Comparison of ENCODE assay signal across 8 cellular contexts in the genomic region with DNA sequence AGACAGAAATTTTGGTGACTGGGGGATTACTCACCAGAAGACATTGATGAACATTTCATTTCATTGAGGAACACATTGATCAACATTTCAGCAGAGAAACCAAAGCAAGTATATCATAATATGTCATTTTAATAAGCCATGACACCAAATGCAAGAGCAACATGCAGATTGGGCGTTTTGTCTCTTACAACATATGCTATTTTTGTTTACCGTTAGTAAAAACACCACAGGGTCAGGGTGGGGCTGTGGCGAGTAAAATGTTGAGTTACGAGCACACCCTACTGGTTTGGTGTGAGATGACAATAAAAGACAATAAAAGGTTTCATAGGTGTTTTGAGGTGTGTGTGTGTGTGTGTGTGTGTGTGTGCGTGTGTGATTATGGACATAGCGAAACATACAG.
DNase-seq lines count a peak whose midpoint lies in the region; ATAC-seq and TF ChIP-seq lines count a peak whose summit lies in the region.

No MANE protein-coding gene starts in this region.

- H3K9me3 ChIP-seq in breast epithelium: no peaks in the 10 kb centered on the region
- H3K9me3 ChIP-seq in CD8-positive, alpha-beta T cell (ENCODE audit: low read length): no peaks in the 10 kb centered on the region

- H3K4me3 ChIP-seq in breast epithelium (no peak overlapping the region), epithelial cell of esophagus (ENCODE audit: low read length) (no peak overlapping the region)
- H3K4me3 ChIP-seq in CD8-positive, alpha-beta T cell (ENCODE audit: low read depth, low read length): no peak overlapping the region

- TF ChIP-seq CTCF in breast epithelium (IDR thresholded peaks at IDR 0.05) (no peak), epithelial cell of esophagus (IDR thresholded peaks at IDR 0.05; ENCODE audit: insufficient read depth, low read depth, low read length, missing control alignments) (peak; percentile 37), type B pancreatic cell (conservative IDR thresholded peaks at IDR 0.05) (peak; percentile 67)
- no peak for TF ChIP-seq CTCF in CD8-positive, alpha-beta T cell (IDR thresholded peaks at IDR 0.05)

- H3K4me1 Mint-ChIP-seq in type B pancreatic cell (ENCODE audit: unreplicated experiment): peaks cover 4% of the 10 kb centered on the region
- H3K4me1 Mint-ChIP-seq in CD8-positive, alpha-beta T cell (ENCODE audit: low read depth): no peaks in the 10 kb centered on the region

- no peak overlapping the region for H3K27ac Mint-ChIP-seq in type B pancreatic cell
- H3K27ac Mint-ChIP-seq in CD8-positive, alpha-beta T cell: no peak overlapping the region

- H3K4me3 Mint-ChIP-seq in type B pancreatic cell: no peak overlapping the region
- H3K4me3 Mint-ChIP-seq in CD8-positive, alpha-beta T cell: no peak overlapping the region

- H3K27me3 Mint-ChIP-seq in type B pancreatic cell: no peaks in the 10 kb centered on the region
- no peaks in the 10 kb centered on the region for H3K27me3 Mint-ChIP-seq in CD8-positive, alpha-beta T cell (ENCODE audit: low read depth)

- H3K36me3 ChIP-seq in breast epithelium: no peaks in the 10 kb centered on the region
- no peaks in the 10 kb centered on the region for H3K36me3 ChIP-seq in CD8-positive, alpha-beta T cell (ENCODE audit: insufficient read depth, low read length)

- no peak overlapping the region for H3K27ac ChIP-seq in breast epithelium
- no peak overlapping the region for H3K27ac ChIP-seq in CD8-positive, alpha-beta T cell (ENCODE audit: low read depth, low read length)

- POLR2A ChIA-PET in CD8-positive, alpha-beta T cell (lab: Charles Lee): no interaction called here

- H3K36me3 Mint-ChIP-seq in type B pancreatic cell: no peaks in the 10 kb centered on the region
- H3K36me3 Mint-ChIP-seq in CD8-positive, alpha-beta T cell: no peaks in the 10 kb centered on the region

- no peak for TF ChIP-seq POLR2A in breast epithelium (IDR thresholded peaks at IDR 0.05)

- intact Hi-C loops in breast epithelium (cut with DNase I; ENCODE audit: low total_unique reads): no loop called here
- intact Hi-C loops in CD8-positive, alpha-beta T cell (cut with DNase I, micrococcal nuclease): no loop called here

- in situ Hi-C loops in T47D (cut with HindIII; ENCODE audit: low pct_unique_long_range_greater_than_20kb, low sequenced_read_pairs): no loop called here

- H3K4me1 ChIP-seq in breast epithelium: no peaks in the 10 kb centered on the region
- H3K4me1 ChIP-seq in CD8-positive, alpha-beta T cell (ENCODE audit: insufficient read depth, low read length): no peaks in the 10 kb centered on the region

- DNase-seq in T47D (ENCODE audit: low read depth in 1 of 2, low spot score in 1 of 2): peak; percentile 11 to 69
- no peak for DNase-seq in breast epithelium (ENCODE audit: low spot score in 2 of 2)
- peak; percentile 45 for DNase-seq in NCI-H1694 treated with DMSO at 0.1 percent for 48 hours (lab: John Stamatoyannopoulos, UW)
- DNase-seq in epithelial cell of esophagus (ENCODE audit: low read depth): peak; percentile 64
- no peak for DNase-seq in type B pancreatic cell (ENCODE audit: extremely low spot score, unreplicated experiment)
- no peak for DNase-seq in DMS153 (lab: John Stamatoyannopoulos, UW)
- DNase-seq in CD8-positive, alpha-beta T cell: no peak
- DNase-seq in cerebellum (ENCODE audit: low spot score): no peak

- H3K9me3 Mint-ChIP-seq in type B pancreatic cell: no peaks in the 10 kb centered on the region
- H3K9me3 Mint-ChIP-seq in CD8-positive, alpha-beta T cell: no peaks in the 10 kb centered on the region

- CTCF ChIA-PET in CD8-positive, alpha-beta T cell (lab: Charles Lee): no interaction called here

- no peak for ATAC-seq in CD8-positive, alpha-beta T cell

- no peaks in the 10 kb centered on the region for H3K27me3 ChIP-seq in breast epithelium
- H3K27me3 ChIP-seq in CD8-positive, alpha-beta T cell (ENCODE audit: insufficient read depth, low read length): no peaks in the 10 kb centered on the region

Comparison
In these comparisons a context has a peak if more than half of its experiments do, and no peak if none do; other contexts are left out.
1. DNase-seq: peak in T47D (2 of 2), NCI-H1694 treated with DMSO at 0.1 percent for 48 hours (single experiment) and epithelial cell of esophagus (single experiment); none in breast epithelium (0 of 2), type B pancreatic cell (single experiment), DMS153 (single experiment), CD8-positive, alpha-beta T cell (0 of 7) and cerebellum (single experiment).
2. CTCF ChIP-seq: peak in epithelial cell of esophagus (single experiment) and type B pancreatic cell (single experiment); none in breast epithelium (0 of 3) and CD8-positive, alpha-beta T cell (single experiment).